ENCODE assay signal across 18 cellular contexts in genomic region chr6:157420497-157420896, GRCh38.
"Had no signal": no experiment of that assay in that cellular context is flagged by ENCODE, and none has a peak within 500 bp of the region (broad histone marks: within the 10 kb centered on the region; RNA-seq: fewer than 3 reads in every experiment).

No MANE protein-coding gene starts in this region.

- H3K27ac Mint-ChIP-seq: neural progenitor cell, progenitor cell of endocrine pancreas had no signal

- H3K36me3 Mint-ChIP-seq: natural killer cell had no signal

- H3K9me3 Mint-ChIP-seq: natural killer cell had no signal

- H3K27me3 Mint-ChIP-seq: progenitor cell of endocrine pancreas had no signal

- DNase-seq: effector memory CD4-positive, alpha-beta T cell; heart left ventricle; hippocampal formation; kidney glomerular epithelial cell; mammary epithelial cell; natural killer cell; nucleus accumbens; pancreas; right cardiac atrium; small intestine; stimulated activated CD4-positive, alpha-beta T cell treated with anti-CD3 and anti-CD28 coated beads, Interleukin-12 subunit alpha, Interleukin-12 subunit beta, amount 100 ng/mL, for 4 hours; stomach; substantia nigra; transverse colon had no signal

- H3K4me3 Mint-ChIP-seq: natural killer cell, neural progenitor cell had no signal

- ATAC-seq: esophagus mucosa, heart left ventricle, left lobe of liver, natural killer cell, pancreas, right cardiac atrium had no signal
